Comparison of ENCODE assay signal across 1 cellular context in genomic region chr10:6473901-6474370, GRCh38.
TF ChIP-seq lines count a peak whose summit lies in the region.

No MANE protein-coding gene starts in this region.

TF ChIP-seq in IMR-90, 13 proteins besides CTCF, POLR2A, EP300 and RAD21 (continued from another document):
- no peak for TF ChIP-seq MAZ (IDR thresholded peaks at IDR 0.05; ENCODE audit: borderline replicate concordance, low read depth, low read length)
- TF ChIP-seq MXI1 (IDR thresholded peaks at IDR 0.05; ENCODE audit: borderline replicate concordance, low read depth, low read length): no peak
- TF ChIP-seq, protein P1, sequence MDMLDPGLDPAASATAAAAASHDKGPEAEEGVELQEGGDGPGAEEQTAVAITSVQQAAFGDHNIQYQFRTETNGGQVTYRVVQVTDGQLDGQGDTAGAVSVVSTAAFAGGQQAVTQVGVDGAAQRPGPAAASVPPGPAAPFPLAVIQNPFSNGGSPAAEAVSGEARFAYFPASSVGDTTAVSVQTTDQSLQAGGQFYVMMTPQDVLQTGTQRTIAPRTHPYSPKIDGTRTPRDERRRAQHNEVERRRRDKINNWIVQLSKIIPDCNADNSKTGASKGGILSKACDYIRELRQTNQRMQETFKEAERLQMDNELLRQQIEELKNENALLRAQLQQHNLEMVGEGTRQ (IDR thresholded peaks at IDR 0.05; ENCODE audit: low read depth, low read length): no peak
- TF ChIP-seq CEBPB (IDR thresholded peaks at IDR 0.05; ENCODE audit: low read depth, low read length): no peak
- TF ChIP-seq MAFK (IDR thresholded peaks at IDR 0.05; ENCODE audit: low read depth, low read length): no peak
- TF ChIP-seq BHLHE40 (IDR thresholded peaks at IDR 0.05; ENCODE audit: low read depth, low read length): no peak
- TF ChIP-seq NFE2L2 (IDR thresholded peaks at IDR 0.05; ENCODE audit: low read depth, low read length): no peak
